8 cellular contexts compared by ENCODE assay signal in the genomic region with DNA sequence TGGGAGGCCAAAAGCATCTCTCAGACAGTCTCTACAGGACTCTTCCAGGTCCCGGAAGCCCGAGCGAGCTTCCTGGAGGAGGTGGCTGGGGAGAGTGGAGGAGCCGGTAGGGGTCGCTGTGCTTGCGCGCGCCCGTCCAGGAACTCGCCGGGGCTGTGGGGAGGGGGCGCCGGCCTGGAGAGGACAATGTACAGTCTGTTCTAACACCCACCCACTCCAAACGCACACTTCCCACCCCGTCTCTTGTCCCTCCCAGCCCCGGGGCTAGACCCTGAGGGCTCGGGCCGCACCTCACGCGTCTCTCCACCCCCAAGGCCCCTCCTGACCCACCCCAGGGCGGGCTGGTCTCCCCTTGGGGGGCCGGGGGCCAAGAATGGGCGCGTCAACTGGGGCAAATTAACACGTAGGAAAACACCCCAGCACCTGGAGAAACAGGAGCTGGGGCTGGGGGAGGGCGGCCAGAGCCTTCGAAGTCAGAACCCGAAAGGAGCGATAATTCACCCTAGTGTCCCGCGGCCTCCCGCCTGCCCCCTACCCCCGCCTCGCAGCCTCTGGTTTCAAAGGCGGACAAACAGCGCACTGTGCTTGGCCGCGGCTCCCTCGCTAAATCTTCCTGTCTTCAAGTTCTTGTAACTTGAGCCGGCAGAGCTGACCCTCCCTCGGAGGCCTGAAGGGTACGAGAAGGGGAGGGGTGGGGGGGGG.
DNase-seq lines count a peak whose midpoint lies in the region.

No MANE protein-coding gene starts in this region.

- H3K27me3 ChIP-seq in iPS-15b (ENCODE audit: control insufficient read depth, insufficient read depth, low read length) (peaks cover 72% of the 10 kb centered on the region), subcutaneous abdominal adipose tissue (ENCODE audit: control insufficient read depth in 5 of 5, insufficient read depth in 4 of 5, low read length in 5 of 5) (peaks cover 0 to 13% (median 3%) of the 10 kb centered on the region in 5 donors)

- H3K27me3 Mint-ChIP-seq in activated CD4-positive, alpha-beta T cell treated with anti-CD3 and anti-CD28 coated beads, Interleukin-2, amount 10 ng/mL, durations not matched to agents 24 days and 14 days = peaks cover 37% of the 10 kb centered on the region

- H3K4me1 Mint-ChIP-seq in activated CD4-positive, alpha-beta T cell treated with anti-CD3 and anti-CD28 coated beads, Interleukin-2, amount 10 ng/mL, durations not matched to agents 24 days and 14 days = peaks cover 29% of the 10 kb centered on the region

- no peak overlapping the region for H3K4me3 Mint-ChIP-seq in activated CD4-positive, alpha-beta T cell treated with anti-CD3 and anti-CD28 coated beads, Interleukin-2, amount 10 ng/mL, durations not matched to agents 24 days and 14 days

- no peak overlapping the region for H3K27ac Mint-ChIP-seq in activated CD4-positive, alpha-beta T cell treated with anti-CD3 and anti-CD28 coated beads, Interleukin-2, amount 10 ng/mL, durations not matched to agents 24 days and 14 days

- no peaks in the 10 kb centered on the region for H3K9me3 Mint-ChIP-seq in activated CD4-positive, alpha-beta T cell treated with anti-CD3 and anti-CD28 coated beads, Interleukin-2, amount 10 ng/mL, durations not matched to agents 24 days and 14 days

- intact Hi-C loops in activated CD4-positive, alpha-beta T cell treated with anti-CD3 and anti-CD28 coated beads, Interleukin-2, amount 10 ng/mL, durations not matched to agents 24 days and 14 days (cut with micrococcal nuclease) = no loop called here

- H3K27ac ChIP-seq in subcutaneous abdominal adipose tissue (ENCODE audit: low read depth, low read length) = peak overlapping the region; percentile 88

- DNase-seq in activated CD4-positive, alpha-beta T cell treated with anti-CD3 and anti-CD28 coated beads for 48 hours = peak; percentile 35
- DNase-seq in activated CD4-positive, alpha-beta T cell treated with anti-CD3 and anti-CD28 coated beads, Interleukin-2, amount 10 ng/mL, durations not matched to agents 24 days and 14 days = no peak
- peak; percentile 71 for DNase-seq in activated CD8-positive, alpha-beta memory T cell treated with anti-CD3 and anti-CD28 coated beads, Interleukin-2, amount 50 U/mL, for 48 hours
- DNase-seq in NOMO-1 treated with dmso at 0.1 percent for 144 hours (lab: John Stamatoyannopoulos, UW; ENCODE audit: unreplicated experiment) (no peak), AG08396 (ENCODE audit: low spot score) (no peak), activated gamma-delta T cell treated with Interleukin-2 at 50 U/mL for 16 hours (no peak)

- no peaks in the 10 kb centered on the region for H3K9me3 ChIP-seq in iPS-15b (ENCODE audit: control insufficient read depth, insufficient read depth, low read length)
- peaks cover 0 to 3% (median 0%) of the 10 kb centered on the region in 5 donors for H3K9me3 ChIP-seq in subcutaneous abdominal adipose tissue (ENCODE audit: control insufficient read depth in 5 of 5, low read length in 5 of 5)

- H3K9ac ChIP-seq in iPS-15b (ENCODE audit: low read depth, low read length) (peak overlapping the region; percentile 37), subcutaneous abdominal adipose tissue (ENCODE audit: low read length in 5 of 5) (peak overlapping the region in 1 of 5 donors; percentile 45)

- H3K4me1 ChIP-seq in iPS-15b (ENCODE audit: control insufficient read depth, insufficient read depth, low read length) = peaks cover 15% of the 10 kb centered on the region
- H3K4me1 ChIP-seq in subcutaneous abdominal adipose tissue (ENCODE audit: control insufficient read depth in 5 of 5, insufficient read depth in 5 of 5, low read length in 5 of 5) = peaks cover 0 to 51% (median 36%) of the 10 kb centered on the region in 5 donors

- H3K36me3 ChIP-seq in iPS-15b (ENCODE audit: control insufficient read depth, insufficient read depth, low read length) (no peaks in the 10 kb centered on the region), subcutaneous abdominal adipose tissue (ENCODE audit: control insufficient read depth in 5 of 5, insufficient read depth in 5 of 5, low read length in 5 of 5) (no peaks in the 10 kb centered on the region)

- no peaks in the 10 kb centered on the region for H3K36me3 Mint-ChIP-seq in activated CD4-positive, alpha-beta T cell treated with anti-CD3 and anti-CD28 coated beads, Interleukin-2, amount 10 ng/mL, durations not matched to agents 24 days and 14 days (ENCODE audit: low read depth)

- peak overlapping the region; percentile 60 for H3K4me3 ChIP-seq in iPS-15b (ENCODE audit: low read depth, low read length)
- no peak overlapping the region for H3K4me3 ChIP-seq in subcutaneous abdominal adipose tissue (ENCODE audit: low read depth in 1 of 5, low read length in 5 of 5)

Comparison
In these comparisons a context has a peak if more than half of its experiments do, and no peak if none do; other contexts are left out.
1. DNase-seq: peak in activated CD4-positive, alpha-beta T cell treated with anti-CD3 and anti-CD28 coated beads for 48 hours (single experiment) and activated CD8-positive, alpha-beta memory T cell treated with anti-CD3 and anti-CD28 coated beads, Interleukin-2, amount 50 U/mL, for 48 hours (single experiment); none in activated CD4-positive, alpha-beta T cell treated with anti-CD3 and anti-CD28 coated beads, Interleukin-2, amount 10 ng/mL, durations not matched to agents 24 days and 14 days (single experiment), NOMO-1 treated with dmso at 0.1 percent for 144 hours (single experiment), AG08396 (single experiment) and activated gamma-delta T cell treated with Interleukin-2 at 50 U/mL for 16 hours (single experiment).